ENCODE assay signal across 18 cellular contexts in the genomic region with DNA sequence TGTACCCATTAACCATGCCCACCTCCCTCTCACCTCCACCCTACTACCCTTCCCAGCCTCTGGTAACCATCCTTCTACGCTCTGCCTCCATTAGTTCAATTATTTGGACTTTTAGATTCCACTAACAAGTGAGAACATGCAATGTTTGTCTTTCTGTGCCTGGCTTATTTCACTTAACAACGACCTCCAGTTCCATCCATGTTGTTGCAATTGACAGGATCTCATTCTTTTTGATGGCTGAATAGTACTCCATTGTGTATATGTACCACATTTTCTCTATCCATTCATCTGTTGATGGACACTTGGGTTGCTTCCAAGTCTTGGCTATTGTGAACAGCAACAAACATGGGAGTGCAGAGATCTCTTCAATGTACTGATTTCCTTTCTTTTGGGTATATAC. TPM values are rescaled to one million over a fixed set of nuclear protein-coding genes. Genes with fewer than 3 reads are reported as not detected.
"Had no signal": no experiment of that assay in that cellular context is flagged by ENCODE, and none has a peak within 500 bp of the region (broad histone marks: within the 10 kb centered on the region; RNA-seq: fewer than 3 reads in every experiment).

No MANE protein-coding gene starts in this region.

RNA-seq across cellular contexts. Expression of gene MUC17, which starts 12.5 kb away (rescaled TPM):
- total RNA-seq: activated naive CD4-positive, alpha-beta T cell treated with anti-CD3 and anti-CD28 coated beads for 36 hours; activated naive CD4-positive, alpha-beta T cell treated with anti-CD3 and anti-CD28 coated beads, Interleukin-2, amount 50 U/mL, for 72 hours; activated naive CD8-positive, alpha-beta T cell treated with anti-CD3 and anti-CD28 coated beads for 36 hours; activated naive CD8-positive, alpha-beta T cell treated with anti-CD3 and anti-CD28 coated beads, Interleukin-2, amount 10 ng/mL, durations not matched to agents 7 days and 5 days; activated T-cell treated with anti-CD3 and anti-CD28 coated beads, Interleukin-2, amount 50 U/mL, for 4 hours; activated T-cell treated with anti-CD3 and anti-CD28 coated beads, Interleukin-2, amount 50 U/mL, for 72 hours; activated T-helper 1 cell treated with anti-CD3 and anti-CD28 coated beads, Interleukin-12 subunit alpha, Interleukin-12 subunit beta, Interleukin-2, Interleukin-4 antibody, amounts not matched to agents 30 ng/mL and 10 ng/mL and 1 ng/mL, durations not matched to agents 14 hours and 24 hours and 36 hours; activated T-helper 17 cell treated with anti-CD3 and anti-CD28 coated beads, Interleukin-2, amount 50 U/mL, for 72 hours; activated T-helper 2 cell treated with anti-CD3 and anti-CD28 coated beads, Interferon-gamma antibody, Interleukin-2, Interleukin-4, amounts not matched to agents 10 μg/mL and 5 μg/mL and 100 μg/mL, durations not matched to agents 14 hours and 24 hours and 36 hours; adrenal gland; aorta; ascending aorta; astrocyte; bronchial epithelial cell; cardiac muscle cell; cardiac septum; chondrocyte had no signal
- polyA plus RNA-seq: adrenal gland, cardiac muscle cell had no signal

RNA-seq across cellular contexts. Expression of gene MUC12, which starts 38.0 kb away (rescaled TPM):
- total RNA-seq: activated naive CD4-positive, alpha-beta T cell treated with anti-CD3 and anti-CD28 coated beads for 36 hours; activated naive CD8-positive, alpha-beta T cell treated with anti-CD3 and anti-CD28 coated beads, Interleukin-2, amount 10 ng/mL, durations not matched to agents 7 days and 5 days; body of pancreas; chondrocyte had no signal
- polyA plus RNA-seq: cardiac muscle cell had no signal

RNA-seq across cellular contexts. Expression of gene MUC3A, which starts 58.0 kb away (rescaled TPM):
- total RNA-seq: activated naive CD4-positive, alpha-beta T cell treated with anti-CD3 and anti-CD28 coated beads for 36 hours; activated naive CD8-positive, alpha-beta T cell treated with anti-CD3 and anti-CD28 coated beads for 36 hours; activated naive CD8-positive, alpha-beta T cell treated with anti-CD3 and anti-CD28 coated beads, Interleukin-2, amount 10 ng/mL, durations not matched to agents 7 days and 5 days; activated T-cell treated with anti-CD3 and anti-CD28 coated beads, Interleukin-2, amount 50 U/mL, for 72 hours; activated T-helper 1 cell treated with anti-CD3 and anti-CD28 coated beads, Interleukin-12 subunit alpha, Interleukin-12 subunit beta, Interleukin-2, Interleukin-4 antibody, amounts not matched to agents 30 ng/mL and 10 ng/mL and 1 ng/mL, durations not matched to agents 14 hours and 24 hours and 36 hours; ascending aorta; cardiac muscle cell; chondrocyte had no signal
